Comparison of ENCODE assay signal across 10 cellular contexts in the genomic region with DNA sequence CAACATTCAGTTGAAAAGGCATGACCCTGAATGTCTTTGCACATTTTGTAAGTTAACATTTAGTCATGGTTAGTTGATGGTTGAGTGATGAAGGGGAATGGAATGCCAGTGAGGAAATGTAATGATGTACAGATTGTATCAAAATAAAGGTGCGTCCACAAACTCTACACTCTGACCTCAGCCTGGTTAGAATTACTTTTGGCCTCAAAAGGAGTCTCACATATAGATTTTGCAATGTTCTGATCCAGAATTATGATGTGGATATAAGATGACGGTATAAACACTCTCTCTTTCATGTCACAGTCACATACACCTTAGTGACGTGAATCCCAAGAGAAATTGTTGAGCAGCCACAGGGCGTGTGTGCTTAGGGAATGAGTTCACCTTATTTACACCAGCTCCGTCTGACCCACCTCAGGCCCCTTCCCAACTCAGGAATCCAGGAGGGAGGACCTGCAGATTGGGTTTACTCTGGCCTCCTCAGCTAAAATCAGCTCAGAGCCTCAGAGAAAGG.
DNase-seq lines count a peak whose midpoint lies in the region; ATAC-seq and TF ChIP-seq lines count a peak whose summit lies in the region.
"Had no signal": no experiment of that assay in that cellular context is flagged by ENCODE, and none has a peak within 500 bp of the region (broad histone marks: within the 10 kb centered on the region; RNA-seq: fewer than 3 reads in every experiment).

No MANE protein-coding gene starts in this region.

- H3K27me3 ChIP-seq in right atrium auricular region (no peaks in the 10 kb centered on the region), right cardiac atrium (ENCODE audit: control insufficient read depth, insufficient read depth) (no peaks in the 10 kb centered on the region), adipocyte (replicated peaks; ENCODE audit: control insufficient read depth, insufficient read depth, low read length) (no peaks in the 10 kb centered on the region), hepatocyte (no peaks in the 10 kb centered on the region)

- H3K9me2 ChIP-seq in hepatocyte (replicated peaks; ENCODE audit: insufficient read depth): no peaks in the 10 kb centered on the region

- H3K9ac ChIP-seq in adipocyte (ENCODE audit: low read length): no peak overlapping the region

- H3K4me3 ChIP-seq in right atrium auricular region (no peak overlapping the region), right cardiac atrium (ENCODE audit: low read length) (no peak overlapping the region), adipocyte (ENCODE audit: low read length) (no peak overlapping the region), hepatocyte (no peak overlapping the region)

- peak; percentile 49 for DNase-seq in right atrium auricular region (ENCODE audit: low spot score)
- DNase-seq in right cardiac atrium: no peak
- peak; percentile 87 for DNase-seq in adipocyte (ENCODE audit: low read depth)
- DNase-seq in hepatocyte (ENCODE audit: low spot score): peak; percentile 17
- no peak for DNase-seq in NCI-H1417 treated with DMSO at 0.1 percent for 48 hours (lab: John Stamatoyannopoulos, UW)
- DNase-seq: anterior cingulate cortex, NCI-H2227 treated with DMSO at 0.1 percent for 48 hours had no signal

- H2AFZ ChIP-seq in hepatocyte: no peak overlapping the region

- no peaks in the 10 kb centered on the region for H4K20me1 ChIP-seq in hepatocyte (ENCODE audit: insufficient read depth, poor library complexity, severe bottlenecking)

- no peaks in the 10 kb centered on the region for H3K36me3 ChIP-seq in right atrium auricular region
- H3K36me3 ChIP-seq in adipocyte (ENCODE audit: control insufficient read depth, insufficient read depth, low read length, severe bottlenecking): no peaks in the 10 kb centered on the region
- no peaks in the 10 kb centered on the region for H3K36me3 ChIP-seq in hepatocyte (replicated peaks; ENCODE audit: insufficient read depth, low read depth)

- TF ChIP-seq CTCF in right atrium auricular region (IDR thresholded peaks at IDR 0.05): no peak
- TF ChIP-seq CTCF in hepatocyte (IDR thresholded peaks at IDR 0.05; ENCODE audit: poor library complexity): no peak

- H3K4me1 ChIP-seq in right atrium auricular region (no peaks in the 10 kb centered on the region), right cardiac atrium (ENCODE audit: control insufficient read depth, insufficient read depth, low read length) (no peaks in the 10 kb centered on the region), adipocyte (ENCODE audit: control insufficient read depth, insufficient read depth, low read length) (peaks cover 58% of the 10 kb centered on the region), hepatocyte (ENCODE audit: insufficient read depth) (peaks cover 14% of the 10 kb centered on the region)

- intact Hi-C loops in right cardiac atrium (cut with DNase I): no loop called here

- ATAC-seq in right cardiac atrium (no peak), GM18858 (IDR thresholded peaks at IDR 0.05; ENCODE audit: unreplicated experiment) (no peak), HG03196 (IDR thresholded peaks at IDR 0.05; ENCODE audit: unreplicated experiment) (no peak), GM21360 (IDR thresholded peaks at IDR 0.05; ENCODE audit: unreplicated experiment) (no peak)

- 96% methylated on average over 5 of the region's 5 CpGs for WGBS in right cardiac atrium
- 84% methylated on average over 5 of the region's 5 CpGs for WGBS in hepatocyte (ENCODE audit: low lambda C conversion rate, missing lambda C conversion rate)

- H3K79me2 ChIP-seq in hepatocyte: no peaks in the 10 kb centered on the region

- H3K27ac ChIP-seq in right atrium auricular region (no peak overlapping the region), right cardiac atrium (ENCODE audit: low read length) (no peak overlapping the region), hepatocyte (peak overlapping the region; percentile 19)

- no peak overlapping the region for H3K4me2 ChIP-seq in hepatocyte

- H3K9me3 ChIP-seq in right atrium auricular region (no peaks in the 10 kb centered on the region), right cardiac atrium (ENCODE audit: control insufficient read depth, low read length) (no peaks in the 10 kb centered on the region), adipocyte (ENCODE audit: control insufficient read depth, low read length) (no peaks in the 10 kb centered on the region), hepatocyte (ENCODE audit: low read depth) (no peaks in the 10 kb centered on the region)

Comparison
In these comparisons a context has a peak if more than half of its experiments do, and no peak if none do; other contexts are left out.
1. DNase-seq: peak in right atrium auricular region (single experiment), adipocyte (single experiment) and hepatocyte (single experiment); none in right cardiac atrium (0 of 3) and NCI-H1417 treated with DMSO at 0.1 percent for 48 hours (single experiment).